ENCODE assay signal across 11 cellular contexts in genomic region chr20:53597521-53598120, GRCh38. TPM values are rescaled to one million over a fixed set of nuclear protein-coding genes. Genes with fewer than 3 reads are reported as not detected.
DNase-seq lines count a peak whose midpoint lies in the region; ATAC-seq and TF ChIP-seq lines count a peak whose summit lies in the region.
"Had no signal": no experiment of that assay in that cellular context is flagged by ENCODE, and none has a peak within 500 bp of the region (broad histone marks: within the 10 kb centered on the region; RNA-seq: fewer than 3 reads in every experiment).

No MANE protein-coding gene starts in this region.

- peak in 1 of 2 donors; percentile 21 for TF ChIP-seq POLR2A in sigmoid colon (IDR thresholded peaks at IDR 0.05)
- TF ChIP-seq POLR2A in gastroesophageal sphincter (IDR thresholded peaks at IDR 0.05), result no peak

- CTCF ChIA-PET in Panc1 (lab: Charles Lee), result no interaction called here

- in situ Hi-C loops in Panc1 (cut with HindIII; ENCODE audit: low pct_unique_long_range_greater_than_20kb, low sequenced_read_pairs), result no loop called here

- H3K9me3 Mint-ChIP-seq in T-helper 2 cell treated with Interferon-gamma antibody and Interleukin-4, amounts not matched to agents 5 μg/mL and 100 μg/mL, for 36 hours, result no peaks in the 10 kb centered on the region
- H3K9me3 Mint-ChIP-seq in CD14-positive monocyte, result peaks cover 0 to 2% (median 0%) of the 10 kb centered on the region in 7 donors

- POLR2A ChIA-PET in Panc1 (lab: Charles Lee), result interaction anchor here (0.6 to 2.3 kb wide), 2 partner anchors 12 to 188 kb away, joined by 3 to 17 read pairs; no protein-coding TSS in a partner anchor

- H3K27ac ChIP-seq in Panc1 (ENCODE audit: low read length), result peak overlapping the region; percentile 98
- peak overlapping the region; percentile 27 to 99 (median 98) for H3K27ac ChIP-seq in sigmoid colon
- peak overlapping the region in 2 of 4 donors; percentile 23 to 98 for H3K27ac ChIP-seq in gastroesophageal sphincter

- intact Hi-C loops in Panc1 (cut with micrococcal nuclease; ENCODE audit: unreplicated experiment), result loop anchor here (10.0 kb wide), 2 partner anchors 137 to 317 kb away; no protein-coding TSS in a partner anchor
- intact Hi-C loops in sigmoid colon (cut with DNase I), result no loop called here
- intact Hi-C loops in CD14-positive monocyte (cut with micrococcal nuclease), result loop anchor here in 1 of 2 donors (5.0 kb wide), 1 partner anchor 45 kb away; no protein-coding TSS in a partner anchor

- H3K27me3 Mint-ChIP-seq in T-helper 2 cell treated with Interferon-gamma antibody and Interleukin-4, amounts not matched to agents 5 μg/mL and 100 μg/mL, for 36 hours (ENCODE audit: low read depth), result no peaks in the 10 kb centered on the region
- no peaks in the 10 kb centered on the region for H3K27me3 Mint-ChIP-seq in CD14-positive monocyte (ENCODE audit: low read depth in 3 of 3)

- H3K4me3 ChIP-seq in Panc1 (ENCODE audit: low read depth in 2 of 2, low read length in 2 of 2) (peak overlapping the region; percentile 53 to 66), epithelial cell of proximal tubule (ENCODE audit: low read depth, low read length) (peak overlapping the region; percentile 30), sigmoid colon (no peak overlapping the region), gastroesophageal sphincter (no peak overlapping the region)

- H3K4me3 Mint-ChIP-seq in T-helper 2 cell treated with Interferon-gamma antibody and Interleukin-4, amounts not matched to agents 5 μg/mL and 100 μg/mL, for 36 hours, result peak overlapping the region; percentile 84
- H3K4me3 Mint-ChIP-seq in CD14-positive monocyte, result no peak overlapping the region

- no peak for TF ChIP-seq CTCF in Panc1 (IDR thresholded peaks at IDR 0.05)
- TF ChIP-seq CTCF in epithelial cell of proximal tubule (conservative IDR thresholded peaks at IDR 0.05; ENCODE audit: low read depth, low read length), result no peak
- no peak for TF ChIP-seq CTCF in sigmoid colon (IDR thresholded peaks at IDR 0.05)
- TF ChIP-seq CTCF in gastroesophageal sphincter (IDR thresholded peaks at IDR 0.05), result no peak
- no peak for TF ChIP-seq CTCF in CD14-positive monocyte (IDR thresholded peaks at IDR 0.05)

- WGBS in sigmoid colon, 2 donors, result 27 to 75% methylated on average over 4 of the region's 4 CpGs
- WGBS in gastroesophageal sphincter (ENCODE audit: low coverage in 1 of 2), 2 donors, result 81 to 85% methylated on average over 4 of the region's 4 CpGs

- H3K27me3 ChIP-seq in Panc1 (ENCODE audit: control insufficient read depth, insufficient read depth, low read length) (no peaks in the 10 kb centered on the region), sigmoid colon (no peaks in the 10 kb centered on the region), gastroesophageal sphincter (no peaks in the 10 kb centered on the region)

- peaks cover 19% of the 10 kb centered on the region for H3K36me3 Mint-ChIP-seq in T-helper 2 cell treated with Interferon-gamma antibody and Interleukin-4, amounts not matched to agents 5 μg/mL and 100 μg/mL, for 36 hours (ENCODE audit: low read depth)
- no peaks in the 10 kb centered on the region for H3K36me3 Mint-ChIP-seq in CD14-positive monocyte

- H3K27ac Mint-ChIP-seq in T-helper 2 cell treated with Interferon-gamma antibody and Interleukin-4, amounts not matched to agents 5 μg/mL and 100 μg/mL, for 36 hours, result peak overlapping the region; percentile 3
- no peak overlapping the region for H3K27ac Mint-ChIP-seq in CD14-positive monocyte

- H3K36me3 ChIP-seq in Panc1 (ENCODE audit: control insufficient read depth, insufficient read depth, low read length), result no peaks in the 10 kb centered on the region
- H3K36me3 ChIP-seq in sigmoid colon, result no peaks in the 10 kb centered on the region
- H3K36me3 ChIP-seq in gastroesophageal sphincter, result no peaks in the 10 kb centered on the region

- H3K4me1 ChIP-seq in Panc1 (ENCODE audit: control insufficient read depth, insufficient read depth, low read length), result peaks cover 33% of the 10 kb centered on the region
- H3K4me1 ChIP-seq in sigmoid colon, result peaks cover 0 to 20% (median 9%) of the 10 kb centered on the region in 4 donors
- H3K4me1 ChIP-seq in gastroesophageal sphincter, result peaks cover 0 to 21% (median 5%) of the 10 kb centered on the region in 3 donors

- no peak for TF ChIP-seq EP300 in sigmoid colon (IDR thresholded peaks at IDR 0.05)
- no peak for TF ChIP-seq EP300 in gastroesophageal sphincter (IDR thresholded peaks at IDR 0.05)

- BruUV-seq in Panc1 (replicated peaks; lab: Mats Ljungman, UMichigan), result no TSS peak

- ATAC-seq in Panc1, result no peak
- ATAC-seq in gastroesophageal sphincter, result no peak

- H3K4me1 Mint-ChIP-seq in T-helper 2 cell treated with Interferon-gamma antibody and Interleukin-4, amounts not matched to agents 5 μg/mL and 100 μg/mL, for 36 hours (ENCODE audit: low read depth), result peaks cover 48% of the 10 kb centered on the region
- H3K4me1 Mint-ChIP-seq in CD14-positive monocyte, result peaks cover 51% of the 10 kb centered on the region

- H3K9me3 ChIP-seq in Panc1 (ENCODE audit: control insufficient read depth, insufficient read depth, low read depth, low read length), result no peaks in the 10 kb centered on the region
- H3K9me3 ChIP-seq in sigmoid colon, result no peaks in the 10 kb centered on the region
- H3K9me3 ChIP-seq in gastroesophageal sphincter, result no peaks in the 10 kb centered on the region

- DNase-seq in T-helper 2 cell treated with Interferon-gamma antibody and Interleukin-4, amounts not matched to agents 5 μg/mL and 100 μg/mL, for 36 hours (ENCODE audit: low spot score), result no peak
- no peak for DNase-seq in T-helper 2 cell
- no peak for DNase-seq in Panc1 (ENCODE audit: low read depth, low spot score)
- no peak for DNase-seq in epithelial cell of proximal tubule (ENCODE audit: low read depth)
- DNase-seq in sigmoid colon, result no peak
- no peak for DNase-seq in NCI-H2107 (lab: John Stamatoyannopoulos, UW)
- no peak for DNase-seq in CD14-positive monocyte (ENCODE audit: low spot score)
- DNase-seq: midbrain, NCI-H1092, T-helper 9 cell had no signal

RNA-seq across cellular contexts. Expression of gene ZNF217, which starts 4.0 kb away (rescaled TPM):
- total RNA-seq in Panc1 (2021; ENCODE audit: unreplicated experiment) (210 TPM), epithelial cell of proximal tubule (17.4 and 22.1 TPM in 2 replicates), sigmoid colon (10 to 100 TPM; 11.4 to 20.2 (median 15.9) TPM), gastroesophageal sphincter (10 to 100 TPM; 11.8 to 18.7 (median 15.1) TPM)
- polyA plus RNA-seq in Panc1 (2012; ENCODE audit: insufficient read length), result 80.1 TPM
- polyA plus RNA-seq in sigmoid colon (10 to 100 TPM; 17.6 to 27.0 (median 21.0) TPM), CD14-positive monocyte (10 to 100 TPM; 10.5 to 41.5 TPM)

Comparison
In these comparisons a context has a peak if more than half of its experiments do, and no peak if none do; other contexts are left out.
1. H3K4me3 ChIP-seq: peak in Panc1 (2 of 2) and epithelial cell of proximal tubule (single experiment); none in sigmoid colon (0 of 4) and gastroesophageal sphincter (0 of 2).